In the genomic region with DNA sequence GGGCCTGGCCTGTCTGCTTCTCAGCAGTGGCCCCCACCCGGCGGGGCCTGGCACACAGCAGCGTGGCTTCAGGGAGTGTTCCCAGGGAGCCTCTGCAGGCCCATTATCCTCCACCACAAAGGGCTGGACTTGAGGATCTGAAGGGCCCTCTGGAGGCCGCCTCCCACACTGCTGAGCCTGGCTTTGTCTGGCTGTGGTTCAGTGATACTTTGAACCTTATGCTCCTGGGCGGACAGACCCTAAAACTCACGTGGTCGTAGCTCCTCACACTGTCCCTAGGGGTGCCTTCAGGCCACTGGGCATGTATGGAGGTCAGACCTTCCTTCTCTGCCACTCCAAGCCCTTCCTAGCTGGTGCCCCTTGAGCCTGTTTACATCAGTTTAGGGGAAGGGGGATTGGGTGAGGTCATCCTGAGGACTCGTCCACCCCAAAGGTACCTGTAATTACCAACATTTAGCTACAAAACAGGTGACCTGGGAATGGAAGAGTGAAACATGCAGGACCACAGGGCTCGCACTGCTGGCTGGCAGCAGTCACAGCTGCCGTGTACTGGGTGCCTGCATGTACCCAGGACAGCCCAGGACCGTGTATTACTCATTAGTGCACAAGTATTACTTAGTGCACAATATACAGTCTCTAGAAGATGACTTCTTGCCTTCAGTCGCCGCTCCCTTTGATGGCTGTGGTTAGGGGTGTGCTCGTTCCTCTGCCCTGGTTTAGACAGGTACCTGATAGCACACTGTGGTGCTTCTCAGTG, we compare ENCODE assay signal across 1 cellular context.
TF ChIP-seq lines count a peak whose summit lies in the region.

No MANE protein-coding gene starts in this region.

TF ChIP-seq in HepG2, 621 proteins besides CTCF, POLR2A, EP300 and RAD21 (continued from another document and continues in another):
- TF ChIP-seq RXRA (CRISPR knock-in tag; IDR thresholded peaks at IDR 0.05) (peak; percentile 58; the same call in 1 of the 2 replicates), ZNF556 (CRISPR knock-in tag; IDR thresholded peaks at IDR 0.05; ENCODE audit: borderline replicate concordance) (no peak), ZBTB38 (CRISPR knock-in tag; IDR thresholded peaks at IDR 0.05) (peak; percentile 15; the same call in 1 of the 2 replicates), CBFB (CRISPR knock-in tag; IDR thresholded peaks at IDR 0.05) (no peak), SPEN (CRISPR knock-in tag; IDR thresholded peaks at IDR 0.05; ENCODE audit: low read depth) (peak; percentile 39; the same call in 1 of the 2 replicates), CEBPB (IDR thresholded peaks at IDR 0.05; ENCODE audit: borderline replicate concordance, low read depth, low read length) (no peak), NONO (IDR thresholded peaks at IDR 0.05) (no peak), NONO (CRISPR knock-in tag; conservative IDR thresholded peaks at IDR 0.05) (0 out of 2 replicates have a peak, but pooled peaks have one; percentile 32), MIXL1 (CRISPR knock-in tag; IDR thresholded peaks at IDR 0.05) (peak; percentile 49; the same call in 1 of the 2 replicates), MXD4 (CRISPR knock-in tag; IDR thresholded peaks at IDR 0.05) (peak; percentile 39; the same call in 1 of the 2 replicates), MTF1 (CRISPR knock-in tag; IDR thresholded peaks at IDR 0.05) (no peak), IRX3 (CRISPR knock-in tag; IDR thresholded peaks at IDR 0.05; ENCODE audit: borderline replicate concordance, low read depth) (no peak), ZNF841 (CRISPR knock-in tag; IDR thresholded peaks at IDR 0.05; ENCODE audit: borderline replicate concordance) (no peak), CREM (IDR thresholded peaks at IDR 0.05) (no peak), CREM (CRISPR knock-in tag; IDR thresholded peaks at IDR 0.05) (no peak), AGO2 (optimal IDR thresholded peaks at IDR 0.05; ENCODE audit: low read depth, low read length) (peak; percentile 50), NR3C1 (CRISPR knock-in tag; IDR thresholded peaks at IDR 0.05) (no peak), SRSF1 (optimal IDR thresholded peaks at IDR 0.05; ENCODE audit: low read depth, low read length) (peak; percentile 51), ZNF761 (CRISPR knock-in tag; conservative IDR thresholded peaks at IDR 0.05) (0 out of 2 replicates have a peak, but pooled peaks have one; percentile 38)
- TF ChIP-seq, protein P1, sequence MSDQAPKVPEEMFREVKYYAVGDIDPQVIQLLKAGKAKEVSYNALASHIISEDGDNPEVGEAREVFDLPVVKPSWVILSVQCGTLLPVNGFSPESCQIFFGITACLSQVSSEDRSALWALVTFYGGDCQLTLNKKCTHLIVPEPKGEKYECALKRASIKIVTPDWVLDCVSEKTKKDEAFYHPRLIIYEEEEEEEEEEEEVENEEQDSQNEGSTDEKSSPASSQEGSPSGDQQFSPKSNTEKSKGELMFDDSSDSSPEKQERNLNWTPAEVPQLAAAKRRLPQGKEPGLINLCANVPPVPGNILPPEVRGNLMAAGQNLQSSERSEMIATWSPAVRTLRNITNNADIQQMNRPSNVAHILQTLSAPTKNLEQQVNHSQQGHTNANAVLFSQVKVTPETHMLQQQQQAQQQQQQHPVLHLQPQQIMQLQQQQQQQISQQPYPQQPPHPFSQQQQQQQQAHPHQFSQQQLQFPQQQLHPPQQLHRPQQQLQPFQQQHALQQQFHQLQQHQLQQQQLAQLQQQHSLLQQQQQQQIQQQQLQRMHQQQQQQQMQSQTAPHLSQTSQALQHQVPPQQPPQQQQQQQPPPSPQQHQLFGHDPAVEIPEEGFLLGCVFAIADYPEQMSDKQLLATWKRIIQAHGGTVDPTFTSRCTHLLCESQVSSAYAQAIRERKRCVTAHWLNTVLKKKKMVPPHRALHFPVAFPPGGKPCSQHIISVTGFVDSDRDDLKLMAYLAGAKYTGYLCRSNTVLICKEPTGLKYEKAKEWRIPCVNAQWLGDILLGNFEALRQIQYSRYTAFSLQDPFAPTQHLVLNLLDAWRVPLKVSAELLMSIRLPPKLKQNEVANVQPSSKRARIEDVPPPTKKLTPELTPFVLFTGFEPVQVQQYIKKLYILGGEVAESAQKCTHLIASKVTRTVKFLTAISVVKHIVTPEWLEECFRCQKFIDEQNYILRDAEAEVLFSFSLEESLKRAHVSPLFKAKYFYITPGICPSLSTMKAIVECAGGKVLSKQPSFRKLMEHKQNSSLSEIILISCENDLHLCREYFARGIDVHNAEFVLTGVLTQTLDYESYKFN (CRISPR knock-in tag; conservative IDR thresholded peaks at IDR 0.05) = peak; percentile 61
- TF ChIP-seq, protein P2, sequence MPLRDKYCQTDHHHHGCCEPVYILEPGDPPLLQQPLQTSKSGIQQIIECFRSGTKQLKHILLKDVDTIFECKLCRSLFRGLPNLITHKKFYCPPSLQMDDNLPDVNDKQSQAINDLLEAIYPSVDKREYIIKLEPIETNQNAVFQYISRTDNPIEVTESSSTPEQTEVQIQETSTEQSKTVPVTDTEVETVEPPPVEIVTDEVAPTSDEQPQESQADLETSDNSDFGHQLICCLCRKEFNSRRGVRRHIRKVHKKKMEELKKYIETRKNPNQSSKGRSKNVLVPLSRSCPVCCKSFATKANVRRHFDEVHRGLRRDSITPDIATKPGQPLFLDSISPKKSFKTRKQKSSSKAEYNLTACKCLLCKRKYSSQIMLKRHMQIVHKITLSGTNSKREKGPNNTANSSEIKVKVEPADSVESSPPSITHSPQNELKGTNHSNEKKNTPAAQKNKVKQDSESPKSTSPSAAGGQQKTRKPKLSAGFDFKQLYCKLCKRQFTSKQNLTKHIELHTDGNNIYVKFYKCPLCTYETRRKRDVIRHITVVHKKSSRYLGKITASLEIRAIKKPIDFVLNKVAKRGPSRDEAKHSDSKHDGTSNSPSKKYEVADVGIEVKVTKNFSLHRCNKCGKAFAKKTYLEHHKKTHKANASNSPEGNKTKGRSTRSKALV (CRISPR knock-in tag; IDR thresholded peaks at IDR 0.05) = no peak
- TF ChIP-seq, protein P3, sequence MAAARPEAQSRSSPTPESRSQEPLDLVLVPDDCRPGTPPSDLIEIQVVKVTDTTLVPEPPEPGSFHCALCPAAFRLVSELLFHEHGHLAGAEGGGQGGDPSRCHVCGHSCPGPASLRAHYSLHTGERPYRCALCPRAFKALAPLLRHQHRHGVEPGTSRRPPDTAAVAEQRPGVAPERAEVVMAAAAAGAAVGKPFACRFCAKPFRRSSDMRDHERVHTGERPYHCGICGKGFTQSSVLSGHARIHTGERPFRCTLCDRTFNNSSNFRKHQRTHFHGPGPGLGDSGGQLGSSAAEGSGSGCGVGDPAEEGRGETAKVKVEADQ (CRISPR knock-in tag; IDR thresholded peaks at IDR 0.05; ENCODE audit: borderline replicate concordance) = no peak
- TF ChIP-seq, protein P4, sequence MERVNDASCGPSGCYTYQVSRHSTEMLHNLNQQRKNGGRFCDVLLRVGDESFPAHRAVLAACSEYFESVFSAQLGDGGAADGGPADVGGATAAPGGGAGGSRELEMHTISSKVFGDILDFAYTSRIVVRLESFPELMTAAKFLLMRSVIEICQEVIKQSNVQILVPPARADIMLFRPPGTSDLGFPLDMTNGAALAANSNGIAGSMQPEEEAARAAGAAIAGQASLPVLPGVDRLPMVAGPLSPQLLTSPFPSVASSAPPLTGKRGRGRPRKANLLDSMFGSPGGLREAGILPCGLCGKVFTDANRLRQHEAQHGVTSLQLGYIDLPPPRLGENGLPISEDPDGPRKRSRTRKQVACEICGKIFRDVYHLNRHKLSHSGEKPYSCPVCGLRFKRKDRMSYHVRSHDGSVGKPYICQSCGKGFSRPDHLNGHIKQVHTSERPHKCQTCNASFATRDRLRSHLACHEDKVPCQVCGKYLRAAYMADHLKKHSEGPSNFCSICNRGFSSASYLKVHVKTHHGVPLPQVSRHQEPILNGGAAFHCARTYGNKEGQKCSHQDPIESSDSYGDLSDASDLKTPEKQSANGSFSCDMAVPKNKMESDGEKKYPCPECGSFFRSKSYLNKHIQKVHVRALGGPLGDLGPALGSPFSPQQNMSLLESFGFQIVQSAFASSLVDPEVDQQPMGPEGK (CRISPR knock-in tag; IDR thresholded peaks at IDR 0.05) = peak; percentile 49; the same call in 1 of the 2 replicates
- TF ChIP-seq, protein P5, sequence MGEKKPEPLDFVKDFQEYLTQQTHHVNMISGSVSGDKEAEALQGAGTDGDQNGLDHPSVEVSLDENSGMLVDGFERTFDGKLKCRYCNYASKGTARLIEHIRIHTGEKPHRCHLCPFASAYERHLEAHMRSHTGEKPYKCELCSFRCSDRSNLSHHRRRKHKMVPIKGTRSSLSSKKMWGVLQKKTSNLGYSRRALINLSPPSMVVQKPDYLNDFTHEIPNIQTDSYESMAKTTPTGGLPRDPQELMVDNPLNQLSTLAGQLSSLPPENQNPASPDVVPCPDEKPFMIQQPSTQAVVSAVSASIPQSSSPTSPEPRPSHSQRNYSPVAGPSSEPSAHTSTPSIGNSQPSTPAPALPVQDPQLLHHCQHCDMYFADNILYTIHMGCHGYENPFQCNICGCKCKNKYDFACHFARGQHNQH (CRISPR knock-in tag; IDR thresholded peaks at IDR 0.05) = no peak
- TF ChIP-seq, protein P6, sequence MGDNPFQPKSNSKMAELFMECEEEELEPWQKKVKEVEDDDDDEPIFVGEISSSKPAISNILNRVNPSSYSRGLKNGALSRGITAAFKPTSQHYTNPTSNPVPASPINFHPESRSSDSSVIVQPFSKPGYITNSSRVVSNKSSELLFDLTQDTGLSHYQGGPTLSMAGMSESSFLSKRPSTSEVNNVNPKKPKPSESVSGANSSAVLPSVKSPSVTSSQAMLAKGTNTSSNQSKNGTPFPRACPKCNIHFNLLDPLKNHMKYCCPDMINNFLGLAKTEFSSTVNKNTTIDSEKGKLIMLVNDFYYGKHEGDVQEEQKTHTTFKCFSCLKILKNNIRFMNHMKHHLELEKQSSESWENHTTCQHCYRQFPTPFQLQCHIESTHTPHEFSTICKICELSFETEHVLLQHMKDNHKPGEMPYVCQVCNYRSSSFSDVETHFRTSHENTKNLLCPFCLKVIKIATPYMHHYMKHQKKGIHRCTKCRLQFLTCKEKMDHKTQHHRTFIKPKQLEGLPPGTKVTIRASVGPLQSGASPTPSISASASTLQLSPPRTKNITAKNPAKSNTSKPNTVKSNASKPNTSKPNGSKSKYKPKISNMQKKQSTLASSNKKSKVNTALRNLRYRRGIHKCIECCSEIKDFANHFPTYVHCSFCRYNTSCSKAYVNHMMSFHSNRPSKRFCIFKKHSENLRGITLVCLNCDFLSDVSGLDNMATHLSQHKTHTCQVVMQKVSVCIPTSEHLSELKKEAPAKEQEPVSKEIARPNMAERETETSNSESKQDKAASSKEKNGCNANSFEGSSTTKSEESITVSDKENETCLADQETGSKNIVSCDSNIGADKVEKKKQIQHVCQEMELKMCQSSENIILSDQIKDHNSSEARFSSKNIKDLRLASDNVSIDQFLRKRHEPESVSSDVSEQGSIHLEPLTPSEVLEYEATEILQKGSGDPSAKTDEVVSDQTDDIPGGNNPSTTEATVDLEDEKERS (CRISPR knock-in tag; IDR thresholded peaks at IDR 0.05) = 0 out of 2 replicates have a peak, but pooled peaks have one; percentile 51
- TF ChIP-seq, protein P7, sequence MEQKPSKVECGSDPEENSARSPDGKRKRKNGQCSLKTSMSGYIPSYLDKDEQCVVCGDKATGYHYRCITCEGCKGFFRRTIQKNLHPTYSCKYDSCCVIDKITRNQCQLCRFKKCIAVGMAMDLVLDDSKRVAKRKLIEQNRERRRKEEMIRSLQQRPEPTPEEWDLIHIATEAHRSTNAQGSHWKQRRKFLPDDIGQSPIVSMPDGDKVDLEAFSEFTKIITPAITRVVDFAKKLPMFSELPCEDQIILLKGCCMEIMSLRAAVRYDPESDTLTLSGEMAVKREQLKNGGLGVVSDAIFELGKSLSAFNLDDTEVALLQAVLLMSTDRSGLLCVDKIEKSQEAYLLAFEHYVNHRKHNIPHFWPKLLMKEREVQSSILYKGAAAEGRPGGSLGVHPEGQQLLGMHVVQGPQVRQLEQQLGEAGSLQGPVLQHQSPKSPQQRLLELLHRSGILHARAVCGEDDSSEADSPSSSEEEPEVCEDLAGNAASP (CRISPR knock-in tag; IDR thresholded peaks at IDR 0.05; ENCODE audit: borderline replicate concordance) = peak; percentile 31; the same call in 1 of the 2 replicates
- TF ChIP-seq, protein P8, sequence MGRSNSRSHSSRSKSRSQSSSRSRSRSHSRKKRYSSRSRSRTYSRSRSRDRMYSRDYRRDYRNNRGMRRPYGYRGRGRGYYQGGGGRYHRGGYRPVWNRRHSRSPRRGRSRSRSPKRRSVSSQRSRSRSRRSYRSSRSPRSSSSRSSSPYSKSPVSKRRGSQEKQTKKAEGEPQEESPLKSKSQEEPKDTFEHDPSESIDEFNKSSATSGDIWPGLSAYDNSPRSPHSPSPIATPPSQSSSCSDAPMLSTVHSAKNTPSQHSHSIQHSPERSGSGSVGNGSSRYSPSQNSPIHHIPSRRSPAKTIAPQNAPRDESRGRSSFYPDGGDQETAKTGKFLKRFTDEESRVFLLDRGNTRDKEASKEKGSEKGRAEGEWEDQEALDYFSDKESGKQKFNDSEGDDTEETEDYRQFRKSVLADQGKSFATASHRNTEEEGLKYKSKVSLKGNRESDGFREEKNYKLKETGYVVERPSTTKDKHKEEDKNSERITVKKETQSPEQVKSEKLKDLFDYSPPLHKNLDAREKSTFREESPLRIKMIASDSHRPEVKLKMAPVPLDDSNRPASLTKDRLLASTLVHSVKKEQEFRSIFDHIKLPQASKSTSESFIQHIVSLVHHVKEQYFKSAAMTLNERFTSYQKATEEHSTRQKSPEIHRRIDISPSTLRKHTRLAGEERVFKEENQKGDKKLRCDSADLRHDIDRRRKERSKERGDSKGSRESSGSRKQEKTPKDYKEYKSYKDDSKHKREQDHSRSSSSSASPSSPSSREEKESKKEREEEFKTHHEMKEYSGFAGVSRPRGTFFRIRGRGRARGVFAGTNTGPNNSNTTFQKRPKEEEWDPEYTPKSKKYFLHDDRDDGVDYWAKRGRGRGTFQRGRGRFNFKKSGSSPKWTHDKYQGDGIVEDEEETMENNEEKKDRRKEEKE (IDR thresholded peaks at IDR 0.05) = no peak
- TF ChIP-seq, protein P9, sequence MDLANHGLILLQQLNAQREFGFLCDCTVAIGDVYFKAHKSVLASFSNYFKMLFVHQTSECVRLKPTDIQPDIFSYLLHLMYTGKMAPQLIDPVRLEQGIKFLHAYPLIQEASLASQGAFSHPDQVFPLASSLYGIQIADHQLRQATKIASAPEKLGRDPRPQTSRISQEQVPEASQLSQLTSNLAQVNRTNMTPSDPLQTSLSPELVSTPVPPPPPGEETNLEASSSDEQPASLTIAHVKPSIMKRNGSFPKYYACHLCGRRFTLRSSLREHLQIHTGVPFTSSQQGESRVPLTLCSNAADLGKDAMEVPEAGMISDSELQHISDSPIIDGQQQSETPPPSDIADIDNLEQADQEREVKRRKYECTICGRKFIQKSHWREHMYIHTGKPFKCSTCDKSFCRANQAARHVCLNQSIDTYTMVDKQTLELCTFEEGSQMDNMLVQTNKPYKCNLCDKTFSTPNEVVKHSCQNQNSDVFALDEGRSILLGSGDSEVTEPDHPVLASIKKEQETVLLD (CRISPR knock-in tag; IDR thresholded peaks at IDR 0.05; ENCODE audit: low read depth) = no peak
- TF ChIP-seq, protein P10, sequence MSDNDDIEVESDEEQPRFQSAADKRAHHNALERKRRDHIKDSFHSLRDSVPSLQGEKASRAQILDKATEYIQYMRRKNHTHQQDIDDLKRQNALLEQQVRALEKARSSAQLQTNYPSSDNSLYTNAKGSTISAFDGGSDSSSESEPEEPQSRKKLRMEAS (IDR thresholded peaks at IDR 0.05) = peak; percentile 83
- TF ChIP-seq, protein P11, sequence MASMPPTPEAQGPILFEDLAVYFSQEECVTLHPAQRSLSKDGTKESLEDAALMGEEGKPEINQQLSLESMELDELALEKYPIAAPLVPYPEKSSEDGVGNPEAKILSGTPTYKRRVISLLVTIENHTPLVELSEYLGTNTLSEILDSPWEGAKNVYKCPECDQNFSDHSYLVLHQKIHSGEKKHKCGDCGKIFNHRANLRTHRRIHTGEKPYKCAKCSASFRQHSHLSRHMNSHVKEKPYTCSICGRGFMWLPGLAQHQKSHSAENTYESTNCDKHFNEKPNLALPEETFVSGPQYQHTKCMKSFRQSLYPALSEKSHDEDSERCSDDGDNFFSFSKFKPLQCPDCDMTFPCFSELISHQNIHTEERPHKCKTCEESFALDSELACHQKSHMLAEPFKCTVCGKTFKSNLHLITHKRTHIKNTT (CRISPR knock-in tag; IDR thresholded peaks at IDR 0.05) = no peak
